9 cellular contexts compared by ENCODE assay signal in the genomic region with DNA sequence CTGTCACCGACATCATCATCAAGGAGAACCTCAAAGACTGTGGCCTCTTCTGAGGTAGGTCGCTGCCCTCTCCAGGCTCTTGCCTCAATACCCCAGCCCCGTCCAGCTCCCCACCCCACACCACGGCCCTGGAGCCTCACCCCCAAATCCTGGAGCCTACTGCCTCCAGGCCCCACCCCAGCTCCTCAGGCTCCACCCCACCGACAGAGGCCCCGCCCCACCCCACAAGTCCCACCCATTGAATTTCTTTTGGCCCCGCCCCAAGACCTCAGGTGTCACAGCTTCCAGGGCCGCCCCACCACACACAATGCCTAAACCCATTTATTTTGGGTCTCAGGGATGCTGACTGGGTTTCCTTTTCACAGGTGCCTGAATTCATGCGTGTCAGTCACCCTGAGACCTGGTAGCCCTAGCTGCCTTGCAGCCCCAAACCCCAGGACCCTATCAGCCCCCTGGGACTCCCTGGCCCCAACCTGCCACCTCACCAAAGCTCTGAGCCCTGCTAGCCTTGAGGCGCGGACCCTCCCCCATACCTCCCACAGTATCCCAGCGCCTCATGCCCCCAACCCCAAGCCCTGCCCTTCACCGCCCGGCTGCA. TPM values are rescaled to one million over a fixed set of nuclear protein-coding genes. Genes with fewer than 3 reads are reported as not detected.
DNase-seq lines count a peak whose midpoint lies in the region; ATAC-seq, FAIRE-seq and TF ChIP-seq lines count a peak whose summit lies in the region.
"Had no signal": no experiment of that assay in that cellular context is flagged by ENCODE, and none has a peak within 500 bp of the region (broad histone marks: within the 10 kb centered on the region; RNA-seq: fewer than 3 reads in every experiment).

No MANE protein-coding gene starts in this region.

- intact Hi-C loops in dendritic cell treated with granulocyte-macrophage colony-stimulating factor and Interleukin-4, amounts not matched to agents 40 ng/mL and 50 ng/mL, for 4 days (cut with micrococcal nuclease): no loop called here
- intact Hi-C loops in gastrocnemius medialis (cut with DNase I; ENCODE audit: low total_unique reads): loop anchor here (1.0 kb wide), 2 partner anchors 31 to 51 kb away; no protein-coding TSS in a partner anchor
- intact Hi-C loops in CD14-positive monocyte (cut with micrococcal nuclease): no loop called here
- intact Hi-C loops in tibial artery (cut with DNase I; ENCODE audit: low total_unique reads): loop anchor here (1.0 kb wide), 1 partner anchor 31 kb away; no protein-coding TSS in a partner anchor

- no peak overlapping the region for H3K27ac Mint-ChIP-seq in dendritic cell treated with granulocyte-macrophage colony-stimulating factor and Interleukin-4, amounts not matched to agents 40 ng/mL and 50 ng/mL, for 4 days
- peak overlapping the region in 2 of 7 donors; percentile 54 to 63 for H3K27ac Mint-ChIP-seq in CD14-positive monocyte

- H3K4me1 Mint-ChIP-seq in dendritic cell treated with granulocyte-macrophage colony-stimulating factor and Interleukin-4, amounts not matched to agents 40 ng/mL and 50 ng/mL, for 4 days (ENCODE audit: low read depth): peaks cover 22% of the 10 kb centered on the region
- H3K4me1 Mint-ChIP-seq in CD14-positive monocyte: peaks cover 27% of the 10 kb centered on the region

- TF ChIP-seq POLR2A in gastrocnemius medialis (IDR thresholded peaks at IDR 0.05): no peak

- H3K27ac ChIP-seq in gastrocnemius medialis (no peak overlapping the region), tibial artery (no peak overlapping the region)

- H3K36me3 Mint-ChIP-seq in dendritic cell treated with granulocyte-macrophage colony-stimulating factor and Interleukin-4, amounts not matched to agents 40 ng/mL and 50 ng/mL, for 4 days (ENCODE audit: low read depth): no peaks in the 10 kb centered on the region
- H3K36me3 Mint-ChIP-seq in CD14-positive monocyte: no peaks in the 10 kb centered on the region

- H3K9me3 ChIP-seq in gastrocnemius medialis (no peaks in the 10 kb centered on the region), tibial artery (no peaks in the 10 kb centered on the region)

- no peaks in the 10 kb centered on the region for H3K36me3 ChIP-seq in gastrocnemius medialis
- H3K36me3 ChIP-seq in tibial artery: no peaks in the 10 kb centered on the region

- peak overlapping the region; percentile 17 for H3K4me3 Mint-ChIP-seq in dendritic cell treated with granulocyte-macrophage colony-stimulating factor and Interleukin-4, amounts not matched to agents 40 ng/mL and 50 ng/mL, for 4 days
- H3K4me3 Mint-ChIP-seq in CD14-positive monocyte: peak overlapping the region in 1 of 2 donors; percentile 85

- H3K27me3 ChIP-seq in gastrocnemius medialis: peaks cover 15 to 18% (median 16%) of the 10 kb centered on the region in 3 donors
- H3K27me3 ChIP-seq in tibial artery: peaks cover 2 to 58% of the 10 kb centered on the region in 2 donors

- no peak for FAIRE-seq in GM18507 (lab: Jason Lieb, UNC)

- peaks cover 12 to 22% of the 10 kb centered on the region in 2 donors for H3K4me1 ChIP-seq in gastrocnemius medialis
- H3K4me1 ChIP-seq in tibial artery: peaks cover 0 to 25% (median 19%) of the 10 kb centered on the region in 4 donors

- TF ChIP-seq CTCF in gastrocnemius medialis (IDR thresholded peaks at IDR 0.05 in 4 of 5, conservative IDR thresholded peaks at IDR 0.05 in 1 of 5): no peak
- TF ChIP-seq CTCF in CD14-positive monocyte (IDR thresholded peaks at IDR 0.05): no peak
- TF ChIP-seq CTCF in tibial artery (IDR thresholded peaks at IDR 0.05): no peak

- peak; percentile 33 for ATAC-seq in SK-N-SH treated with all-trans-retinoic acid at 6 μM for 48 hours
- peak in 1 of 2 donors; percentile 35 for ATAC-seq in gastrocnemius medialis
- no peak for ATAC-seq in HG02798 (IDR thresholded peaks at IDR 0.05; ENCODE audit: poor library complexity, unreplicated experiment)

- H3K9me3 Mint-ChIP-seq in dendritic cell treated with granulocyte-macrophage colony-stimulating factor and Interleukin-4, amounts not matched to agents 40 ng/mL and 50 ng/mL, for 4 days: no peaks in the 10 kb centered on the region
- H3K9me3 Mint-ChIP-seq in CD14-positive monocyte: peaks cover 0 to 11% (median 5%) of the 10 kb centered on the region in 7 donors

- DNase-seq in GM18507 (ENCODE audit: extremely low spot score, insufficient read length, low read depth): peak; percentile 38
- DNase-seq in gastrocnemius medialis: no peak
- no peak for DNase-seq in CD14-positive monocyte (ENCODE audit: low spot score)
- no peak for DNase-seq in NCI-H1436 treated with DMSO at 0.1 percent for 48 hours (lab: John Stamatoyannopoulos, UW)
- DNase-seq in tibial artery: no peak

- H3K27me3 Mint-ChIP-seq in dendritic cell treated with granulocyte-macrophage colony-stimulating factor and Interleukin-4, amounts not matched to agents 40 ng/mL and 50 ng/mL, for 4 days: peaks cover 59% of the 10 kb centered on the region
- H3K27me3 Mint-ChIP-seq in CD14-positive monocyte (ENCODE audit: low read depth in 3 of 3): peaks cover 47 to 57% (median 51%) of the 10 kb centered on the region in 3 donors

- H3K4me3 ChIP-seq in gastrocnemius medialis (peak overlapping the region in 3 of 4 donors; percentile 23 to 39 (median 24)), tibial artery (no peak overlapping the region)

- in situ Hi-C loops in gastrocnemius medialis (cut with MboI; ENCODE audit: low sequenced_read_pairs in 4 of 4): no loop called here

TF ChIP-seq in SK-N-SH treated with all-trans-retinoic acid at 6 μM for 48 hours, 23 proteins besides CTCF, POLR2A, EP300 and RAD21:
- TF ChIP-seq ZC3H10 (CRISPR knock-in tag; IDR thresholded peaks at IDR 0.05): no peak
- TF ChIP-seq ESRRG (CRISPR knock-in tag; IDR thresholded peaks at IDR 0.05): no peak
- TF ChIP-seq GLIS3 (CRISPR knock-in tag; IDR thresholded peaks at IDR 0.05): no peak
- TF ChIP-seq, protein P1, sequence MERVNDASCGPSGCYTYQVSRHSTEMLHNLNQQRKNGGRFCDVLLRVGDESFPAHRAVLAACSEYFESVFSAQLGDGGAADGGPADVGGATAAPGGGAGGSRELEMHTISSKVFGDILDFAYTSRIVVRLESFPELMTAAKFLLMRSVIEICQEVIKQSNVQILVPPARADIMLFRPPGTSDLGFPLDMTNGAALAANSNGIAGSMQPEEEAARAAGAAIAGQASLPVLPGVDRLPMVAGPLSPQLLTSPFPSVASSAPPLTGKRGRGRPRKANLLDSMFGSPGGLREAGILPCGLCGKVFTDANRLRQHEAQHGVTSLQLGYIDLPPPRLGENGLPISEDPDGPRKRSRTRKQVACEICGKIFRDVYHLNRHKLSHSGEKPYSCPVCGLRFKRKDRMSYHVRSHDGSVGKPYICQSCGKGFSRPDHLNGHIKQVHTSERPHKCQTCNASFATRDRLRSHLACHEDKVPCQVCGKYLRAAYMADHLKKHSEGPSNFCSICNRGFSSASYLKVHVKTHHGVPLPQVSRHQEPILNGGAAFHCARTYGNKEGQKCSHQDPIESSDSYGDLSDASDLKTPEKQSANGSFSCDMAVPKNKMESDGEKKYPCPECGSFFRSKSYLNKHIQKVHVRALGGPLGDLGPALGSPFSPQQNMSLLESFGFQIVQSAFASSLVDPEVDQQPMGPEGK (CRISPR knock-in tag; IDR thresholded peaks at IDR 0.05; ENCODE audit: borderline replicate concordance): no peak
- no peak for TF ChIP-seq TOX (CRISPR knock-in tag; IDR thresholded peaks at IDR 0.05; ENCODE audit: borderline replicate concordance)
- TF ChIP-seq SNAI2 (CRISPR knock-in tag; IDR thresholded peaks at IDR 0.05): no peak

RNA-seq across cellular contexts. Expression of a gene that starts 3.6 kb away (rescaled TPM):
- total RNA-seq in gastrocnemius medialis: not detected
- not detected for polyA plus RNA-seq in CD14-positive monocyte
- total RNA-seq: NCI-H460 had no signal

RNA-seq across cellular contexts. Expression of a gene that starts 10.1 kb away (rescaled TPM):
- total RNA-seq in gastrocnemius medialis: 1 to 10 TPM; 1.9 to 8.9 (median 5.0) TPM
- not detected for polyA plus RNA-seq in CD14-positive monocyte

RNA-seq across cellular contexts. Expression of a gene that starts 39.9 kb away (rescaled TPM):
- 10 to 100 TPM in 1 of 4 donors, 1 to 10 TPM in 3; 5.2 to 40.1 (median 7.5) TPM for total RNA-seq in gastrocnemius medialis
- not detected for polyA plus RNA-seq in CD14-positive monocyte

RNA-seq across cellular contexts. Expression of a gene that starts 41.0 kb away (rescaled TPM):
- total RNA-seq in gastrocnemius medialis: 10 to 100 TPM; 26.7 to 67.8 (median 39.8) TPM
- polyA plus RNA-seq in CD14-positive monocyte: 1,000 to 10,000 TPM in 1 of 2 donors, 100 to 1,000 TPM in 1; 914 to 1,165 TPM

Comparison
In these comparisons a context has a peak if more than half of its experiments do, and no peak if none do; other contexts are left out.
1. H3K4me3 ChIP-seq: peak in gastrocnemius medialis (3 of 4); none in tibial artery (0 of 2).
2. intact Hi-C loops: an anchor here in gastrocnemius medialis (1.0 kb wide) and tibial artery (1.0 kb wide); none called in dendritic cell treated with granulocyte-macrophage colony-stimulating factor and Interleukin-4, amounts not matched to agents 40 ng/mL and 50 ng/mL, for 4 days and CD14-positive monocyte.